ENCODE assay signal across 9 cellular contexts in genomic region chr12:112905451-112906089, GRCh38. TPM values are rescaled to one million over a fixed set of nuclear protein-coding genes. Genes with fewer than 3 reads are reported as not detected.
DNase-seq lines count a peak whose midpoint lies in the region; ATAC-seq, FAIRE-seq and TF ChIP-seq lines count a peak whose summit lies in the region.
"Had no signal": no experiment of that assay in that cellular context is flagged by ENCODE, and none has a peak within 500 bp of the region (broad histone marks: within the 10 kb centered on the region; RNA-seq: fewer than 3 reads in every experiment).

No MANE protein-coding gene starts in this region.

- peak overlapping the region; percentile 93 for H3K27ac Mint-ChIP-seq in T-helper 17 cell

- WGBS in right lobe of liver (ENCODE audit: insufficient coverage, low coverage, low lambda C conversion rate, missing lambda C conversion rate): 32% methylated on average over 4 of the region's 4 CpGs

- peak; percentile 2 for DNase-seq in AG20443 (ENCODE audit: low spot score)
- DNase-seq in GM12891 (ENCODE audit: insufficient read length, low spot score): no peak
- DNase-seq in T-helper 17 cell: no peak
- DNase-seq in right lobe of liver: peak in 1 of 3 donors; percentile 54
- DNase-seq in cerebellum (ENCODE audit: low spot score): no peak
- no peak for DNase-seq in H4 (ENCODE audit: low spot score)
- DNase-seq: NCI-H2171 had no signal

- no peaks in the 10 kb centered on the region for H3K27me3 ChIP-seq in right lobe of liver

- peaks cover 0 to 42% (median 21%) of the 10 kb centered on the region in 4 donors for H3K4me1 ChIP-seq in right lobe of liver

- H3K9me3 ChIP-seq in T-helper 17 cell (ENCODE audit: control insufficient read depth, low read length, poor library complexity, severe bottlenecking) (no peaks in the 10 kb centered on the region), right lobe of liver (no peaks in the 10 kb centered on the region)

- H3K4me3 Mint-ChIP-seq in T-helper 17 cell: peak overlapping the region; percentile 71

- no peak for ATAC-seq in T-helper 17 cell
- peak in 2 of 4 donors; percentile 17 to 22 for ATAC-seq in right lobe of liver
- no peak for ATAC-seq in GM18867 (IDR thresholded peaks at IDR 0.05; ENCODE audit: unreplicated experiment)
- ATAC-seq in HG03442 (IDR thresholded peaks at IDR 0.05; ENCODE audit: unreplicated experiment): no peak

- intact Hi-C loops in right lobe of liver (cut with DNase I): no loop called here

- TF ChIP-seq CTCF in right lobe of liver (IDR thresholded peaks at IDR 0.05): no peak

- H3K4me3 ChIP-seq in right lobe of liver: no peak overlapping the region

- no peak for FAIRE-seq in GM12891 (lab: Jason Lieb, UNC)

- TF ChIP-seq POLR2A in GM12891 (IDR thresholded peaks at IDR 0.05; ENCODE audit: low read depth, low read length) (no peak), right lobe of liver (IDR thresholded peaks at IDR 0.05) (no peak)

- peak overlapping the region; percentile 43 to 88 (median 54) for H3K27ac ChIP-seq in right lobe of liver

- no peaks in the 10 kb centered on the region for H3K27me3 Mint-ChIP-seq in T-helper 17 cell

- H3K4me1 Mint-ChIP-seq in T-helper 17 cell: peaks cover 61% of the 10 kb centered on the region

- peaks cover 2% of the 10 kb centered on the region for H3K36me3 Mint-ChIP-seq in T-helper 17 cell (ENCODE audit: low read depth)

- H3K36me3 ChIP-seq in right lobe of liver: no peaks in the 10 kb centered on the region

TF ChIP-seq in GM12891, 5 proteins besides CTCF, POLR2A, EP300 and RAD21:
- TF ChIP-seq SPI1 (IDR thresholded peaks at IDR 0.05; ENCODE audit: low read depth, low read length) (peak; percentile 48), POLR2AphosphoS5 (IDR thresholded peaks at IDR 0.05; ENCODE audit: low read depth, low read length) (no peak)
TF ChIP-seq in GM12891: peak in this region for 1.

RNA-seq across cellular contexts. Expression of gene OAS1, which starts 1.2 kb away (rescaled TPM):
- polyA plus RNA-seq in GM12891 (2012; ENCODE audit: low read depth, missing spikeins): 51.5 TPM
- 10 to 100 TPM; 16.0 to 16.2 TPM for total RNA-seq in T-helper 17 cell
- total RNA-seq in right lobe of liver: 10 to 100 TPM; 19.2 to 23.0 (median 22.5) TPM
- total RNA-seq in cerebellum: 2.6 TPM
- 48.0 and 70.8 TPM in 2 replicates for total RNA-seq in H4 (2014; rRNA removed; shearing (Covaris generic))

RNA-seq across cellular contexts. Expression of gene OAS3, which starts 32.7 kb away (rescaled TPM):
- 24.1 TPM for polyA plus RNA-seq in GM12891 (2012; ENCODE audit: low read depth, missing spikeins)
- total RNA-seq in T-helper 17 cell (10 to 100 TPM; 26.6 to 28.6 TPM), right lobe of liver (10 to 100 TPM in 1 of 6 experiments, 1 to 10 TPM in 5; 4.4 to 10.2 (median 7.2) TPM), cerebellum (5.4 TPM)
- 39.1 and 46.8 TPM in 2 replicates for total RNA-seq in H4 (2014; rRNA removed; shearing (Covaris generic))
